In the genomic region with DNA sequence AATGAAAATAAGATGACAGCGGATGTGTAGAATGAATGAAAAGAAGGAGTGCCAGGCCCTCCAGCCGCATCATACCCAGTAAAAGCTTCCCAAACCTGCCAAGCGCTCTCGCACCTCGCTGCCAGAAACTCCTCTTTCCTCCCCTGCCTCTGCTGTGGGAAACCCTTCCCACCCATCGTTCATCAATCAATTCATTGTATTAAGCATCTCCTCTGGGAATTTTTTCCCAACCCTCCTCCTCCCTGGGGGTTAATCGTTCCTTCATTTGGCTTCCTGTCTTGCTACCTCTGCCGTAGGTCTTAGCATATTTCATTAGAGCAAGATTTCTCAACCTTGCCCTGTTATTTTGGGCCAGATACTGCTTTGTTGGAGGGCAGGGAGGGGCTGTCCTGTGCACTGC, we compare ENCODE assay signal across 35 cellular contexts.
"Had no signal": no experiment of that assay in that cellular context is flagged by ENCODE, and none has a peak within 500 bp of the region (broad histone marks: within the 10 kb centered on the region; RNA-seq: fewer than 3 reads in every experiment).

No MANE protein-coding gene starts in this region.

- H3K36me3 ChIP-seq: adrenal gland, esophagus squamous epithelium, gastroesophageal sphincter, WERI-Rb-1 had no signal

- H3K9me3 ChIP-seq: adrenal gland, body of pancreas, esophagus squamous epithelium, gastroesophageal sphincter had no signal

- H3K27me3 ChIP-seq: body of pancreas had no signal

- H3K36me3 Mint-ChIP-seq: activated CD4-positive, alpha-beta memory T cell treated with anti-CD3 and anti-CD28 coated beads for 36 hours; activated CD8-positive, alpha-beta memory T cell treated with anti-CD3 and anti-CD28 coated beads, Interleukin-2, amount 10 ng/mL, durations not matched to agents 7 days and 5 days; activated naive CD4-positive, alpha-beta T cell treated with anti-CD3 and anti-CD28 coated beads, Interleukin-2, amount 50 U/mL, for 24 hours; activated naive CD8-positive, alpha-beta T cell treated with anti-CD3 and anti-CD28 coated beads for 36 hours had no signal

- ATAC-seq: activated CD4-positive, CD25-positive, alpha-beta regulatory T cell treated with anti-CD3 and anti-CD28 coated beads, Interleukin-2, amount 50 U/mL, for 24 hours; activated CD8-positive, alpha-beta memory T cell treated with anti-CD3 and anti-CD28 coated beads, Interleukin-2, amount 10 ng/mL, durations not matched to agents 7 days and 5 days; activated CD8-positive, alpha-beta T cell treated with anti-CD3 and anti-CD28 coated beads, Interleukin-2, amount 10 ng/mL, durations not matched to agents 7 days and 5 days; activated naive CD8-positive, alpha-beta T cell treated with anti-CD3 and anti-CD28 coated beads, Interleukin-2, amount 50 U/mL, for 24 hours; body of pancreas; effector memory CD8-positive, alpha-beta T cell; gastroesophageal sphincter; T-helper 17 cell had no signal

- H3K27ac Mint-ChIP-seq: activated B cell treated with CpG ODN at 0.5 μM for 24 hours; activated CD4-positive, alpha-beta memory T cell treated with anti-CD3 and anti-CD28 coated beads for 36 hours; activated CD4-positive, alpha-beta T cell treated with anti-CD3 and anti-CD28 coated beads, Interleukin-2, amount 10 ng/mL, durations not matched to agents 24 days and 14 days; activated CD8-positive, alpha-beta memory T cell treated with anti-CD3 and anti-CD28 coated beads, Interleukin-2, amount 10 ng/mL, durations not matched to agents 7 days and 5 days; activated CD8-positive, alpha-beta T cell treated with anti-CD3 and anti-CD28 coated beads, Interleukin-2, amount 10 ng/mL, durations not matched to agents 7 days and 5 days; activated naive CD4-positive, alpha-beta T cell treated with anti-CD3 and anti-CD28 coated beads for 36 hours; activated naive CD4-positive, alpha-beta T cell treated with anti-CD3 and anti-CD28 coated beads, Interleukin-2, amount 50 U/mL, for 24 hours; activated naive CD8-positive, alpha-beta T cell treated with anti-CD3 and anti-CD28 coated beads for 36 hours; activated naive CD8-positive, alpha-beta T cell treated with anti-CD3 and anti-CD28 coated beads, Interleukin-2, amount 50 U/mL, for 24 hours; activated T-helper 1 cell treated with anti-CD3 and anti-CD28 coated beads, Interleukin-12 subunit alpha, Interleukin-12 subunit beta, Interleukin-2, Interleukin-4 antibody, amounts not matched to agents 30 ng/mL and 10 ng/mL and 1 ng/mL, durations not matched to agents 14 hours and 24 hours and 36 hours; activated T-helper 2 cell treated with anti-CD3 and anti-CD28 coated beads, Interferon-gamma antibody, Interleukin-2, Interleukin-4, amounts not matched to agents 10 μg/mL and 5 μg/mL and 100 μg/mL, durations not matched to agents 14 hours and 24 hours and 36 hours; effector memory CD8-positive, alpha-beta T cell; T-helper 17 cell; T-helper 2 cell treated with Interferon-gamma antibody and Interleukin-4, amounts not matched to agents 5 μg/mL and 100 μg/mL, for 36 hours had no signal

- H3K4me3 ChIP-seq: adrenal gland, body of pancreas, esophagus squamous epithelium, gastroesophageal sphincter had no signal

- H3K27ac ChIP-seq: adrenal gland, body of pancreas, esophagus squamous epithelium, gastroesophageal sphincter, WERI-Rb-1 had no signal

- H3K4me1 ChIP-seq: adrenal gland, body of pancreas, esophagus squamous epithelium, gastroesophageal sphincter had no signal

- H3K4me3 Mint-ChIP-seq: activated B cell treated with CpG ODN at 0.5 μM for 24 hours; activated CD4-positive, alpha-beta memory T cell treated with anti-CD3 and anti-CD28 coated beads for 36 hours; activated CD4-positive, alpha-beta T cell treated with anti-CD3 and anti-CD28 coated beads, Interleukin-2, amount 10 ng/mL, durations not matched to agents 24 days and 14 days; activated CD8-positive, alpha-beta memory T cell treated with anti-CD3 and anti-CD28 coated beads, Interleukin-2, amount 10 ng/mL, durations not matched to agents 7 days and 5 days; activated CD8-positive, alpha-beta T cell treated with anti-CD3 and anti-CD28 coated beads, Interleukin-2, amount 10 ng/mL, durations not matched to agents 7 days and 5 days; activated naive CD4-positive, alpha-beta T cell treated with anti-CD3 and anti-CD28 coated beads for 36 hours; activated naive CD4-positive, alpha-beta T cell treated with anti-CD3 and anti-CD28 coated beads, Interleukin-2, amount 50 U/mL, for 24 hours; activated naive CD8-positive, alpha-beta T cell treated with anti-CD3 and anti-CD28 coated beads for 36 hours; activated naive CD8-positive, alpha-beta T cell treated with anti-CD3 and anti-CD28 coated beads, Interleukin-2, amount 50 U/mL, for 24 hours; activated T-helper 1 cell treated with anti-CD3 and anti-CD28 coated beads, Interleukin-12 subunit alpha, Interleukin-12 subunit beta, Interleukin-2, Interleukin-4 antibody, amounts not matched to agents 30 ng/mL and 10 ng/mL and 1 ng/mL, durations not matched to agents 14 hours and 24 hours and 36 hours; effector memory CD8-positive, alpha-beta T cell; T-helper 17 cell; T-helper 2 cell treated with Interferon-gamma antibody and Interleukin-4, amounts not matched to agents 5 μg/mL and 100 μg/mL, for 36 hours had no signal

- DNase-seq: activated B cell treated with CpG ODN at 0.5 μM for 24 hours; activated CD4-positive, alpha-beta memory T cell treated with anti-CD3 and anti-CD28 coated beads for 36 hours; activated CD4-positive, alpha-beta T cell treated with anti-CD3 and anti-CD28 coated beads, Interleukin-2, amount 10 ng/mL, durations not matched to agents 24 days and 14 days; activated CD8-positive, alpha-beta memory T cell treated with anti-CD3 and anti-CD28 coated beads, Interleukin-2, amount 10 ng/mL, durations not matched to agents 7 days and 5 days; activated CD8-positive, alpha-beta memory T cell treated with anti-CD3 and anti-CD28 coated beads, Interleukin-2, amount 50 U/mL, for 4 hours; activated CD8-positive, alpha-beta T cell treated with anti-CD3 and anti-CD28 coated beads, Interleukin-2, amount 10 ng/mL, durations not matched to agents 7 days and 5 days; activated effector memory CD4-positive, alpha-beta T cell treated with anti-CD3 and anti-CD28 coated beads, Interleukin-2, amount 50 U/mL, for 16 hours; activated naive CD4-positive, alpha-beta T cell treated with anti-CD3 and anti-CD28 coated beads for 36 hours; activated naive CD8-positive, alpha-beta T cell treated with anti-CD3 and anti-CD28 coated beads for 36 hours; activated naive CD8-positive, alpha-beta T cell treated with anti-CD3 and anti-CD28 coated beads, Interleukin-2, amount 50 U/mL, for 24 hours; activated T-cell treated with anti-CD3 and anti-CD28 coated beads, Interleukin-2, amount 50 U/mL, for 1 hour; activated T-cell treated with anti-CD3 and anti-CD28 coated beads, Interleukin-2, amount 50 U/mL, for 48 hours; adrenal gland; amygdala; aorta; body of pancreas; caudate nucleus; cortex of kidney; dermis blood vessel endothelial cell; effector CD4-positive, alpha-beta T cell; effector memory CD8-positive, alpha-beta T cell; erythroblast; esophagus squamous epithelium; foreskin melanocyte; head of caudate nucleus; T-helper 1 cell; T-helper 17 cell; T1000; WERI-Rb-1 had no signal

- H3K9me3 Mint-ChIP-seq: activated B cell treated with CpG ODN at 0.5 μM for 24 hours; activated CD4-positive, alpha-beta memory T cell treated with anti-CD3 and anti-CD28 coated beads for 36 hours; activated CD4-positive, alpha-beta T cell treated with anti-CD3 and anti-CD28 coated beads, Interleukin-2, amount 10 ng/mL, durations not matched to agents 24 days and 14 days; activated naive CD4-positive, alpha-beta T cell treated with anti-CD3 and anti-CD28 coated beads for 36 hours; activated naive CD4-positive, alpha-beta T cell treated with anti-CD3 and anti-CD28 coated beads, Interleukin-2, amount 50 U/mL, for 24 hours; activated naive CD8-positive, alpha-beta T cell treated with anti-CD3 and anti-CD28 coated beads for 36 hours; activated naive CD8-positive, alpha-beta T cell treated with anti-CD3 and anti-CD28 coated beads, Interleukin-2, amount 50 U/mL, for 24 hours; activated T-helper 1 cell treated with anti-CD3 and anti-CD28 coated beads, Interleukin-12 subunit alpha, Interleukin-12 subunit beta, Interleukin-2, Interleukin-4 antibody, amounts not matched to agents 30 ng/mL and 10 ng/mL and 1 ng/mL, durations not matched to agents 14 hours and 24 hours and 36 hours; activated T-helper 2 cell treated with anti-CD3 and anti-CD28 coated beads, Interferon-gamma antibody, Interleukin-2, Interleukin-4, amounts not matched to agents 10 μg/mL and 5 μg/mL and 100 μg/mL, durations not matched to agents 14 hours and 24 hours and 36 hours; effector memory CD8-positive, alpha-beta T cell; T-helper 2 cell treated with Interferon-gamma antibody and Interleukin-4, amounts not matched to agents 5 μg/mL and 100 μg/mL, for 36 hours had no signal

- H3K4me1 Mint-ChIP-seq: activated B cell treated with CpG ODN at 0.5 μM for 24 hours; activated CD4-positive, alpha-beta T cell treated with anti-CD3 and anti-CD28 coated beads, Interleukin-2, amount 10 ng/mL, durations not matched to agents 24 days and 14 days; activated CD8-positive, alpha-beta memory T cell treated with anti-CD3 and anti-CD28 coated beads, Interleukin-2, amount 10 ng/mL, durations not matched to agents 7 days and 5 days; activated naive CD4-positive, alpha-beta T cell treated with anti-CD3 and anti-CD28 coated beads, Interleukin-2, amount 50 U/mL, for 24 hours; activated naive CD8-positive, alpha-beta T cell treated with anti-CD3 and anti-CD28 coated beads for 36 hours; activated naive CD8-positive, alpha-beta T cell treated with anti-CD3 and anti-CD28 coated beads, Interleukin-2, amount 50 U/mL, for 24 hours had no signal
